In genomic region chr2:177906041-177906718, GRCh38 we compare ENCODE assay signal across 9 cellular contexts.
DNase-seq lines count a peak whose midpoint lies in the region; ATAC-seq and TF ChIP-seq lines count a peak whose summit lies in the region.
"Had no signal": no experiment of that assay in that cellular context is flagged by ENCODE, and none has a peak within 500 bp of the region (broad histone marks: within the 10 kb centered on the region; RNA-seq: fewer than 3 reads in every experiment).

No MANE protein-coding gene starts in this region.

- peak; percentile 71 for ATAC-seq in CD8-positive, alpha-beta T cell
- ATAC-seq in GM19351 (IDR thresholded peaks at IDR 0.05; ENCODE audit: unreplicated experiment) (peak; percentile 93), HG03378 (IDR thresholded peaks at IDR 0.05; ENCODE audit: unreplicated experiment) (peak; percentile 86)
- ATAC-seq in activated CD8-positive, alpha-beta T cell treated with anti-CD3 and anti-CD28 coated beads for 36 hours = peak; percentile 97

- intact Hi-C loops in CD8-positive, alpha-beta T cell (cut with DNase I, micrococcal nuclease) = loop anchor here in 1 of 2 experiments (5.0 kb wide), 1 partner anchor 134 kb away; no protein-coding TSS in a partner anchor
- intact Hi-C loops in activated CD8-positive, alpha-beta T cell treated with anti-CD3 and anti-CD28 coated beads for 36 hours (cut with micrococcal nuclease) = no loop called here

- H3K9me3 Mint-ChIP-seq in CD8-positive, alpha-beta T cell = no peaks in the 10 kb centered on the region
- no peaks in the 10 kb centered on the region for H3K9me3 Mint-ChIP-seq in activated CD8-positive, alpha-beta T cell treated with anti-CD3 and anti-CD28 coated beads for 36 hours
- no peaks in the 10 kb centered on the region for H3K9me3 Mint-ChIP-seq in nephron
- H3K9me3 Mint-ChIP-seq: activated naive CD4-positive, alpha-beta T cell treated with anti-CD3 and anti-CD28 coated beads, Interleukin-2, amount 50 U/mL, for 24 hours had no signal

- H3K4me3 Mint-ChIP-seq in CD8-positive, alpha-beta T cell = no peak overlapping the region
- H3K4me3 Mint-ChIP-seq in activated CD8-positive, alpha-beta T cell treated with anti-CD3 and anti-CD28 coated beads for 36 hours = no peak overlapping the region
- H3K4me3 Mint-ChIP-seq in nephron = no peak overlapping the region
- H3K4me3 Mint-ChIP-seq: activated naive CD4-positive, alpha-beta T cell treated with anti-CD3 and anti-CD28 coated beads, Interleukin-2, amount 50 U/mL, for 24 hours had no signal

- H3K27ac ChIP-seq in CD8-positive, alpha-beta T cell (ENCODE audit: low read depth, low read length) = no peak overlapping the region

- POLR2A ChIA-PET in CD8-positive, alpha-beta T cell (lab: Charles Lee) = no interaction called here
- POLR2A ChIA-PET in activated CD8-positive, alpha-beta T cell treated with anti-CD3 and anti-CD28 coated beads for 36 hours (lab: Charles Lee) = no interaction called here

- H3K27me3 Mint-ChIP-seq in CD8-positive, alpha-beta T cell (ENCODE audit: low read depth) = peaks cover 3% of the 10 kb centered on the region
- H3K27me3 Mint-ChIP-seq in activated CD8-positive, alpha-beta T cell treated with anti-CD3 and anti-CD28 coated beads for 36 hours = peaks cover 4% of the 10 kb centered on the region
- no peaks in the 10 kb centered on the region for H3K27me3 Mint-ChIP-seq in nephron (ENCODE audit: low read depth)

- H3K27me3 ChIP-seq in CD8-positive, alpha-beta T cell (ENCODE audit: insufficient read depth, low read length) = no peaks in the 10 kb centered on the region

- CTCF ChIA-PET in CD8-positive, alpha-beta T cell (lab: Charles Lee) = interaction anchor here (1.0 kb wide), 1 partner anchor 141 kb away, joined by 3 read pairs; no protein-coding TSS in a partner anchor
- CTCF ChIA-PET in activated CD8-positive, alpha-beta T cell treated with anti-CD3 and anti-CD28 coated beads for 36 hours (lab: Charles Lee) = interaction anchor here (0.8 to 3.8 kb wide), 10 partner anchors 9 to 491 kb away, joined by 3 to 15 read pairs (median 3); no protein-coding TSS in a partner anchor

- peaks cover 13% of the 10 kb centered on the region for H3K4me1 Mint-ChIP-seq in CD8-positive, alpha-beta T cell (ENCODE audit: low read depth)
- H3K4me1 Mint-ChIP-seq in activated CD8-positive, alpha-beta T cell treated with anti-CD3 and anti-CD28 coated beads for 36 hours (ENCODE audit: low read depth) = peaks cover 2% of the 10 kb centered on the region
- no peaks in the 10 kb centered on the region for H3K4me1 Mint-ChIP-seq in nephron

- H3K36me3 ChIP-seq in CD8-positive, alpha-beta T cell (ENCODE audit: insufficient read depth, low read length) = no peaks in the 10 kb centered on the region

- H3K4me1 ChIP-seq in CD8-positive, alpha-beta T cell (ENCODE audit: insufficient read depth, low read length) = no peaks in the 10 kb centered on the region

- DNase-seq in CD8-positive, alpha-beta T cell = peak; percentile 22 to 66 (median 44)
- peak; percentile 70 for DNase-seq in NCI-H510A (lab: John Stamatoyannopoulos, UW)
- DNase-seq in activated CD8-positive, alpha-beta T cell treated with anti-CD3 and anti-CD28 coated beads for 36 hours = peak; percentile 79
- peak; percentile 69 for DNase-seq in epithelial cell of esophagus (ENCODE audit: low read depth)
- DNase-seq in stromal cell of bone marrow (ENCODE audit: low read depth) = peak; percentile 14

- no peaks in the 10 kb centered on the region for H3K36me3 Mint-ChIP-seq in CD8-positive, alpha-beta T cell
- no peaks in the 10 kb centered on the region for H3K36me3 Mint-ChIP-seq in activated CD8-positive, alpha-beta T cell treated with anti-CD3 and anti-CD28 coated beads for 36 hours (ENCODE audit: low read depth)
- H3K36me3 Mint-ChIP-seq in nephron (ENCODE audit: low read depth) = no peaks in the 10 kb centered on the region
- H3K36me3 Mint-ChIP-seq: activated naive CD4-positive, alpha-beta T cell treated with anti-CD3 and anti-CD28 coated beads, Interleukin-2, amount 50 U/mL, for 24 hours had no signal

- no peaks in the 10 kb centered on the region for H3K9me3 ChIP-seq in CD8-positive, alpha-beta T cell (ENCODE audit: low read length)

- TF ChIP-seq CTCF in CD8-positive, alpha-beta T cell (IDR thresholded peaks at IDR 0.05) = peak; percentile 71
- peak; percentile 75 for TF ChIP-seq CTCF in activated CD8-positive, alpha-beta T cell treated with anti-CD3 and anti-CD28 coated beads for 36 hours (IDR thresholded peaks at IDR 0.05)
- peak; percentile 91 for TF ChIP-seq CTCF in epithelial cell of esophagus (IDR thresholded peaks at IDR 0.05; ENCODE audit: insufficient read depth, low read depth, low read length, missing control alignments)
- TF ChIP-seq CTCF in nephron (IDR thresholded peaks at IDR 0.05; ENCODE audit: unreplicated experiment in 3 of 3) = peak; percentile 74 to 78 (median 77)

- no peak overlapping the region for H3K27ac Mint-ChIP-seq in CD8-positive, alpha-beta T cell
- H3K27ac Mint-ChIP-seq in activated CD8-positive, alpha-beta T cell treated with anti-CD3 and anti-CD28 coated beads for 36 hours = no peak overlapping the region
- no peak overlapping the region for H3K27ac Mint-ChIP-seq in nephron
- H3K27ac Mint-ChIP-seq: activated naive CD4-positive, alpha-beta T cell treated with anti-CD3 and anti-CD28 coated beads, Interleukin-2, amount 50 U/mL, for 24 hours had no signal

- H3K4me3 ChIP-seq in CD8-positive, alpha-beta T cell (ENCODE audit: low read depth, low read length) = no peak overlapping the region
- no peak overlapping the region for H3K4me3 ChIP-seq in epithelial cell of esophagus (ENCODE audit: low read length)

Comparison
In these comparisons a context has a peak if more than half of its experiments do, and no peak if none do; other contexts are left out.
1. DNase-seq: peak in every context shown above with its lines; median percentile 79 in activated CD8-positive, alpha-beta T cell treated with anti-CD3 and anti-CD28 coated beads for 36 hours; 70 in NCI-H510A; 69 in epithelial cell of esophagus; 44 in CD8-positive, alpha-beta T cell; 14 in stromal cell of bone marrow.